ENCODE assay signal across 11 cellular contexts in the genomic region with DNA sequence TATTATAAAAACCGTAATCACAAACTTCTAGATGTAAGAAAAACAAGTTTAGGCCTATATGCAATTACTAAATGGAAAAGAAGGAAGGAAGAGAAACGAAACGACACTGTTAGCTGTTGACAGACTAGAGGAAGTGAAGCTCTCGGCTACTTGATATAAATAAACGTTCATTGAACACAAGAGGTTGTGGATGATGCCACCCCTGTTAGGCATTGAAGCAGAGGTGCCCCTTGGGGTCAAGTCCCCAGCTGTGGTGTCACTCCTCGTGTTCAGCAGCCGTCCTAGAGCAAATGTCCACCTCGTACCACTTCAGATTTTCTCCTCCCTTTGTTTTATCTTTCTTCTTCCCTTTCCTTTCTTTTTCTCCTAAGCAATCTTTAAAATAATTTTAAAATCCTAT.
DNase-seq lines count a peak whose midpoint lies in the region; ATAC-seq, FAIRE-seq and TF ChIP-seq lines count a peak whose summit lies in the region.
"Had no signal": no experiment of that assay in that cellular context is flagged by ENCODE, and none has a peak within 500 bp of the region (broad histone marks: within the 10 kb centered on the region; RNA-seq: fewer than 3 reads in every experiment).

No MANE protein-coding gene starts in this region.

- intact Hi-C loops in gastrocnemius medialis (cut with DNase I; ENCODE audit: low total_unique reads), result no loop called here

- no peak for TF ChIP-seq POLR2A in gastrocnemius medialis (IDR thresholded peaks at IDR 0.05)

- H3K36me3 ChIP-seq in gastrocnemius medialis, result no peaks in the 10 kb centered on the region
- H3K36me3 ChIP-seq: pancreas had no signal

- peaks cover 20% of the 10 kb centered on the region for H3K9me3 Mint-ChIP-seq in nephron progenitor cell

- H3K36me3 Mint-ChIP-seq in nephron progenitor cell (ENCODE audit: low read depth), result no peaks in the 10 kb centered on the region

- peak; percentile 73 for ATAC-seq in GM21360 (IDR thresholded peaks at IDR 0.05; ENCODE audit: unreplicated experiment)
- peak; percentile 74 for ATAC-seq in HG03159 (IDR thresholded peaks at IDR 0.05; ENCODE audit: unreplicated experiment)
- no peak for ATAC-seq in gastrocnemius medialis
- ATAC-seq: pancreas had no signal

- H3K4me1 ChIP-seq in gastrocnemius medialis, result no peaks in the 10 kb centered on the region
- H3K4me1 ChIP-seq: pancreas had no signal

- TF ChIP-seq CTCF in GM12865 (IDR thresholded peaks at IDR 0.05; ENCODE audit: insufficient read depth, low read depth, low read length, missing control alignments) (no peak), nephron progenitor cell (IDR thresholded peaks at IDR 0.05) (no peak), gastrocnemius medialis (IDR thresholded peaks at IDR 0.05 in 4 of 5, conservative IDR thresholded peaks at IDR 0.05 in 1 of 5) (no peak)

- H3K27me3 Mint-ChIP-seq in nephron progenitor cell (ENCODE audit: low read depth, poor library complexity), result peaks cover 7% of the 10 kb centered on the region
- H3K27me3 Mint-ChIP-seq: CD4-positive, alpha-beta T cell; dendritic cell treated with granulocyte-macrophage colony-stimulating factor and Interleukin-4, amounts not matched to agents 40 ng/mL and 50 ng/mL, for 4 days had no signal

- FAIRE-seq in urothelium cell line (lab: Jason Lieb, UNC), result no peak
- FAIRE-seq: pancreas had no signal

- peaks cover 26% of the 10 kb centered on the region for H3K4me1 Mint-ChIP-seq in nephron progenitor cell

- H3K27me3 ChIP-seq in gastrocnemius medialis, result no peaks in the 10 kb centered on the region
- H3K27me3 ChIP-seq: pancreas had no signal

- no peaks in the 10 kb centered on the region for H3K9me3 ChIP-seq in gastrocnemius medialis
- H3K9me3 ChIP-seq: pancreas had no signal

- DNase-seq in GM12865 (ENCODE audit: low read depth) (peak; percentile 69), RPMI8226 (peak; percentile 60), NCI-H524 treated with DMSO at 0.1 percent for 48 hours (lab: John Stamatoyannopoulos, UW) (no peak), nephron progenitor cell (no peak), gastrocnemius medialis (no peak), urothelium cell line (ENCODE audit: low spot score) (no peak)
- DNase-seq: CD4-positive, alpha-beta T cell; pancreas had no signal

- no peak overlapping the region for H3K27ac ChIP-seq in gastrocnemius medialis
- H3K27ac ChIP-seq: pancreas had no signal

- in situ Hi-C loops in gastrocnemius medialis (cut with MboI; ENCODE audit: low sequenced_read_pairs in 4 of 4), result no loop called here

- no peak overlapping the region for H3K4me3 Mint-ChIP-seq in nephron progenitor cell
- H3K4me3 Mint-ChIP-seq: CD4-positive, alpha-beta T cell; dendritic cell treated with granulocyte-macrophage colony-stimulating factor and Interleukin-4, amounts not matched to agents 40 ng/mL and 50 ng/mL, for 4 days had no signal

- peak overlapping the region; percentile 15; the same call in 1 of the 2 replicates for H3K4me3 ChIP-seq in GM12865 (ENCODE audit: low read depth, low read length)
- no peak overlapping the region for H3K4me3 ChIP-seq in gastrocnemius medialis
- H3K4me3 ChIP-seq: pancreas had no signal

- H3K27ac Mint-ChIP-seq in nephron progenitor cell, result no peak overlapping the region
- H3K27ac Mint-ChIP-seq: CD4-positive, alpha-beta T cell; dendritic cell treated with granulocyte-macrophage colony-stimulating factor and Interleukin-4, amounts not matched to agents 40 ng/mL and 50 ng/mL, for 4 days had no signal

Comparison
In these comparisons a context has a peak if more than half of its experiments do, and no peak if none do; other contexts are left out.
1. DNase-seq: peak in GM12865 (single experiment) and RPMI8226 (single experiment); none in NCI-H524 treated with DMSO at 0.1 percent for 48 hours (single experiment), nephron progenitor cell (single experiment), gastrocnemius medialis (0 of 2) and urothelium cell line (single experiment).
2. ATAC-seq: peak in GM21360 (single experiment) and HG03159 (single experiment); none in gastrocnemius medialis (0 of 2).